In genomic region chrX:135740683-135741149, GRCh38 we compare ENCODE assay signal across 8 cellular contexts. TPM values are rescaled to one million over a fixed set of nuclear protein-coding genes. Genes with fewer than 3 reads are reported as not detected.
A peak's percentile ranks its signal among the peaks of the same experiment; 100 is the strongest.
DNase-seq lines count a peak whose midpoint lies in the region; ATAC-seq and TF ChIP-seq lines count a peak whose summit lies in the region.

No MANE protein-coding gene starts in this region.

- no peak overlapping the region for H3K27ac Mint-ChIP-seq in osteocyte (ENCODE audit: unreplicated experiment)

- H3K4me3 ChIP-seq in BE2C (ENCODE audit: low read depth, low read length): no peak overlapping the region
- H3K4me3 ChIP-seq in NB4 (ENCODE audit: low read depth, low read length): no peak overlapping the region
- no peak overlapping the region for H3K4me3 ChIP-seq in adipocyte (ENCODE audit: low read length)

- H3K4me1 ChIP-seq in BE2C: no peaks in the 10 kb centered on the region
- H3K4me1 ChIP-seq in adipocyte (ENCODE audit: control insufficient read depth, insufficient read depth, low read length): no peaks in the 10 kb centered on the region

- TF ChIP-seq CTCF in BE2C (IDR thresholded peaks at IDR 0.05; ENCODE audit: low read depth, low read length): peak; percentile 66
- peak; percentile 51 for TF ChIP-seq CTCF in NB4 (IDR thresholded peaks at IDR 0.05; ENCODE audit: low read depth, low read length)
- peak; percentile 47 for TF ChIP-seq CTCF in osteocyte (IDR thresholded peaks at IDR 0.05)

- no peaks in the 10 kb centered on the region for H3K9me3 Mint-ChIP-seq in osteocyte (ENCODE audit: unreplicated experiment)

- H3K4me1 Mint-ChIP-seq in osteocyte (ENCODE audit: unreplicated experiment): no peaks in the 10 kb centered on the region

- no peaks in the 10 kb centered on the region for H3K27me3 ChIP-seq in BE2C
- peaks cover 7% of the 10 kb centered on the region for H3K27me3 ChIP-seq in adipocyte (replicated peaks; ENCODE audit: control insufficient read depth, insufficient read depth, low read length)

- no peak for TF ChIP-seq POLR2A in NB4 (IDR thresholded peaks at IDR 0.05; ENCODE audit: extremely low read depth, insufficient read length)

- DNase-seq in BE2C (peak; percentile 55), NB4 (ENCODE audit: low read depth) (peak; percentile 62), adipocyte (ENCODE audit: low read depth) (peak; percentile 34), osteocyte (ENCODE audit: extremely low spot score, unreplicated experiment) (no peak), SIG-M5 (lab: John Stamatoyannopoulos, UW) (no peak), NCI-H510A (lab: John Stamatoyannopoulos, UW) (no peak)

- no peaks in the 10 kb centered on the region for H3K27me3 Mint-ChIP-seq in osteocyte (ENCODE audit: unreplicated experiment)

- H3K9ac ChIP-seq in adipocyte (ENCODE audit: low read length): no peak overlapping the region

- peak; percentile 90 for ATAC-seq in GM19463 (IDR thresholded peaks at IDR 0.05; ENCODE audit: unreplicated experiment)
- ATAC-seq in GM19023 (IDR thresholded peaks at IDR 0.05; ENCODE audit: unreplicated experiment): no peak

- H3K36me3 Mint-ChIP-seq in osteocyte (ENCODE audit: unreplicated experiment): no peaks in the 10 kb centered on the region

- H3K9me3 ChIP-seq in BE2C (no peaks in the 10 kb centered on the region), adipocyte (ENCODE audit: control insufficient read depth, low read length) (no peaks in the 10 kb centered on the region)

- H3K36me3 ChIP-seq in BE2C (no peaks in the 10 kb centered on the region), adipocyte (ENCODE audit: control insufficient read depth, insufficient read depth, low read length, severe bottlenecking) (no peaks in the 10 kb centered on the region)

- H3K4me3 Mint-ChIP-seq in osteocyte (ENCODE audit: unreplicated experiment): no peak overlapping the region

RNA-seq across cellular contexts. Expression of gene CT45A3, which starts 27.3 kb away (rescaled TPM):
- polyA plus RNA-seq in BE2C (2012; ENCODE audit: insufficient read depth, insufficient read length, low read depth): not detected
- not detected in 2 replicates for total RNA-seq in osteocyte

RNA-seq across cellular contexts. Expression of gene CT45A1, which starts 27.3 kb away (rescaled TPM):
- not detected for polyA plus RNA-seq in BE2C (2012; ENCODE audit: insufficient read depth, insufficient read length, low read depth)
- not detected in 2 replicates for total RNA-seq in osteocyte

RNA-seq across cellular contexts. Expression of gene CT45A5, which starts 44.6 kb away (rescaled TPM):
- not detected for polyA plus RNA-seq in BE2C (2012; ENCODE audit: insufficient read depth, insufficient read length, low read depth)
- not detected in 2 replicates for total RNA-seq in osteocyte

Comparison
In these comparisons a context has a peak if more than half of its experiments do, and no peak if none do; other contexts are left out.
1. DNase-seq: peak in BE2C (single experiment), NB4 (single experiment) and adipocyte (single experiment); none in osteocyte (single experiment), SIG-M5 (single experiment) and NCI-H510A (single experiment).
2. Peak in every context shown above with its lines, with median percentiles within 50 percentile points of each other: CTCF ChIP-seq.